In the genomic region with DNA sequence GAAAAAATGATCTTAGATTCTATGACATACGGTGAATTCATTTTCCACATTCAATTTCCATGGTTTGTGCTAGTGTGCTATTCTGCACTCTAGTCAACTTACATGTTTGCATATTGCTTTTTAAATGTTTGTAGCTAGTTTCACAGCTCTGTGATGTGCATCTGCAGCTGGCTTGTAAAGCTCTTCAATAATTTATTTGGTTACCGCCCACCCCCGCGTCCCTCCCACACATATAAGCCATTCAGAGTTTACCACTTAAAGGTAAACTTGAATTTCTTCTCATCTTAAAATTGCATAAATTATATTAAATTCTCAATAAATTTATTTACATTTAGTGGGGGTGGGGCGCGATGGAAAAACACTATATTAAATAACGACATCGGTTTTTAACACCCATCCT, we compare ENCODE assay signal across 8 cellular contexts. TPM values are rescaled to one million over a fixed set of nuclear protein-coding genes. Genes with fewer than 3 reads are reported as not detected.
DNase-seq lines count a peak whose midpoint lies in the region; ATAC-seq and TF ChIP-seq lines count a peak whose summit lies in the region.

No MANE protein-coding gene starts in this region.

- DNase-seq in dermis blood vessel endothelial cell (peak; percentile 26), naive B cell (peak; percentile 28), aorta (no peak), globus pallidus (ENCODE audit: low spot score) (no peak)

- H3K4me3 ChIP-seq in aorta (ENCODE audit: low read length in 2 of 2): peak overlapping the region; percentile 18 to 52

- no peaks in the 10 kb centered on the region for H3K9me3 Mint-ChIP-seq in naive B cell

- peak overlapping the region; percentile 85 to 94 (median 92) for H3K27ac Mint-ChIP-seq in naive B cell

- H3K27ac ChIP-seq in 22Rv1 (peak overlapping the region; percentile 57), aorta (ENCODE audit: low read depth in 1 of 2, low read length in 2 of 2) (no peak overlapping the region)

- H3K9me3 ChIP-seq in aorta (ENCODE audit: control insufficient read depth, low read length): no peaks in the 10 kb centered on the region

- no peak for TF ChIP-seq CTCF in 22Rv1 (IDR thresholded peaks at IDR 0.05)

- H3K27me3 ChIP-seq in aorta (ENCODE audit: control insufficient read depth in 1 of 2, insufficient read depth in 2 of 2, low read length in 1 of 2): no peaks in the 10 kb centered on the region

- ATAC-seq in GM18502 (IDR thresholded peaks at IDR 0.05; ENCODE audit: poor library complexity, unreplicated experiment) (peak; percentile 51), HG03108 (IDR thresholded peaks at IDR 0.05; ENCODE audit: unreplicated experiment) (peak; percentile 25), SK-N-SH treated with all-trans-retinoic acid at 6 μM for 48 hours (peak; percentile 72), naive B cell (ENCODE audit: low read depth in 2 of 2) (peak; percentile 66 to 71), aorta (ENCODE audit: low FRiP score) (no peak)

- H3K4me1 Mint-ChIP-seq in naive B cell: peaks cover 0 to 22% (median 4%) of the 10 kb centered on the region in 3 donors

- H3K36me3 ChIP-seq in aorta (ENCODE audit: control insufficient read depth in 1 of 2, insufficient read depth in 2 of 2, low read length in 1 of 2): no peaks in the 10 kb centered on the region

- no peaks in the 10 kb centered on the region for H3K4me1 ChIP-seq in aorta (ENCODE audit: control insufficient read depth in 1 of 2, insufficient read depth in 2 of 2, low read length in 2 of 2)

- intact Hi-C loops in aorta (cut with DNase I): loop anchor here in 1 of 2 donors (5.0 kb wide), 1 partner anchor 511 kb away; no protein-coding TSS in a partner anchor

- no peaks in the 10 kb centered on the region for H3K27me3 Mint-ChIP-seq in naive B cell

- WGBS in aorta, 2 donors: 1 to 15% methylated on average over 8 of the region's 8 CpGs

- H3K4me3 Mint-ChIP-seq in naive B cell: peak overlapping the region; percentile 86 to 97 (median 94)

- no peaks in the 10 kb centered on the region for H3K36me3 Mint-ChIP-seq in naive B cell

TF ChIP-seq in SK-N-SH treated with all-trans-retinoic acid at 6 μM for 48 hours, 23 proteins besides CTCF, POLR2A, EP300 and RAD21:
- TF ChIP-seq ZC3H10 (CRISPR knock-in tag; IDR thresholded peaks at IDR 0.05): no peak
- TF ChIP-seq, protein P1, sequence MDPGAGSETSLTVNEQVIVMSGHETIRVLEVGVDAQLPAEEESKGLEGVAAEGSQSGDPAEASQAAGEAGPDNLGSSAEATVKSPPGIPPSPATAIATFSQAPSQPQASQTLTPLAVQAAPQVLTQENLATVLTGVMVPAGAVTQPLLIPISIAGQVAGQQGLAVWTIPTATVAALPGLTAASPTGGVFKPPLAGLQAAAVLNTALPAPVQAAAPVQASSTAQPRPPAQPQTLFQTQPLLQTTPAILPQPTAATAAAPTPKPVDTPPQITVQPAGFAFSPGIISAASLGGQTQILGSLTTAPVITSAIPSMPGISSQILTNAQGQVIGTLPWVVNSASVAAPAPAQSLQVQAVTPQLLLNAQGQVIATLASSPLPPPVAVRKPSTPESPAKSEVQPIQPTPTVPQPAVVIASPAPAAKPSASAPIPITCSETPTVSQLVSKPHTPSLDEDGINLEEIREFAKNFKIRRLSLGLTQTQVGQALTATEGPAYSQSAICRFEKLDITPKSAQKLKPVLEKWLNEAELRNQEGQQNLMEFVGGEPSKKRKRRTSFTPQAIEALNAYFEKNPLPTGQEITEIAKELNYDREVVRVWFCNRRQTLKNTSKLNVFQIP (CRISPR knock-in tag; IDR thresholded peaks at IDR 0.05; ENCODE audit: borderline replicate concordance, low read depth): no peak
- no peak for TF ChIP-seq ZFP3 (CRISPR knock-in tag; IDR thresholded peaks at IDR 0.05)
- TF ChIP-seq ZNF70 (CRISPR knock-in tag; IDR thresholded peaks at IDR 0.05): no peak
- no peak for TF ChIP-seq RARB (CRISPR knock-in tag; IDR thresholded peaks at IDR 0.05)
- TF ChIP-seq, protein P2, sequence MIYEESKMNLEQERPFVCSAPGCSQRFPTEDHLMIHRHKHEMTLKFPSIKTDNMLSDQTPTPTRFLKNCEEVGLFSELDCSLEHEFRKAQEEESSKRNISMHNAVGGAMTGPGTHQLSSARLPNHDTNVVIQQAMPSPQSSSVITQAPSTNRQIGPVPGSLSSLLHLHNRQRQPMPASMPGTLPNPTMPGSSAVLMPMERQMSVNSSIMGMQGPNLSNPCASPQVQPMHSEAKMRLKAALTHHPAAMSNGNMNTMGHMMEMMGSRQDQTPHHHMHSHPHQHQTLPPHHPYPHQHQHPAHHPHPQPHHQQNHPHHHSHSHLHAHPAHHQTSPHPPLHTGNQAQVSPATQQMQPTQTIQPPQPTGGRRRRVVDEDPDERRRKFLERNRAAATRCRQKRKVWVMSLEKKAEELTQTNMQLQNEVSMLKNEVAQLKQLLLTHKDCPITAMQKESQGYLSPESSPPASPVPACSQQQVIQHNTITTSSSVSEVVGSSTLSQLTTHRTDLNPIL (CRISPR knock-in tag; IDR thresholded peaks at IDR 0.05; ENCODE audit: low read depth): no peak
- TF ChIP-seq, protein P3, sequence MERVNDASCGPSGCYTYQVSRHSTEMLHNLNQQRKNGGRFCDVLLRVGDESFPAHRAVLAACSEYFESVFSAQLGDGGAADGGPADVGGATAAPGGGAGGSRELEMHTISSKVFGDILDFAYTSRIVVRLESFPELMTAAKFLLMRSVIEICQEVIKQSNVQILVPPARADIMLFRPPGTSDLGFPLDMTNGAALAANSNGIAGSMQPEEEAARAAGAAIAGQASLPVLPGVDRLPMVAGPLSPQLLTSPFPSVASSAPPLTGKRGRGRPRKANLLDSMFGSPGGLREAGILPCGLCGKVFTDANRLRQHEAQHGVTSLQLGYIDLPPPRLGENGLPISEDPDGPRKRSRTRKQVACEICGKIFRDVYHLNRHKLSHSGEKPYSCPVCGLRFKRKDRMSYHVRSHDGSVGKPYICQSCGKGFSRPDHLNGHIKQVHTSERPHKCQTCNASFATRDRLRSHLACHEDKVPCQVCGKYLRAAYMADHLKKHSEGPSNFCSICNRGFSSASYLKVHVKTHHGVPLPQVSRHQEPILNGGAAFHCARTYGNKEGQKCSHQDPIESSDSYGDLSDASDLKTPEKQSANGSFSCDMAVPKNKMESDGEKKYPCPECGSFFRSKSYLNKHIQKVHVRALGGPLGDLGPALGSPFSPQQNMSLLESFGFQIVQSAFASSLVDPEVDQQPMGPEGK (CRISPR knock-in tag; IDR thresholded peaks at IDR 0.05; ENCODE audit: borderline replicate concordance): no peak
- TF ChIP-seq TCF4 (CRISPR knock-in tag; IDR thresholded peaks at IDR 0.05; ENCODE audit: borderline replicate concordance): no peak
- TF ChIP-seq ISL1 (CRISPR knock-in tag; IDR thresholded peaks at IDR 0.05): no peak
- no peak for TF ChIP-seq ESRRG (CRISPR knock-in tag; IDR thresholded peaks at IDR 0.05)
- no peak for TF ChIP-seq CSDC2 (CRISPR knock-in tag; IDR thresholded peaks at IDR 0.05)
- TF ChIP-seq PPARA (CRISPR knock-in tag; IDR thresholded peaks at IDR 0.05; ENCODE audit: borderline replicate concordance): no peak
- no peak for TF ChIP-seq GLIS3 (CRISPR knock-in tag; IDR thresholded peaks at IDR 0.05)
- no peak for TF ChIP-seq ZFP30 (CRISPR knock-in tag; IDR thresholded peaks at IDR 0.05)
- TF ChIP-seq OSR1 (CRISPR knock-in tag; IDR thresholded peaks at IDR 0.05): no peak

RNA-seq across cellular contexts. Expression of a gene that starts 0.3 kb away (rescaled TPM):
- total RNA-seq in dermis blood vessel endothelial cell (5.3 and 6.2 TPM in 2 replicates), aorta (10 to 100 TPM; 43.0 TPM)
- polyA plus RNA-seq in naive B cell (ENCODE audit: low read depth in 6 of 6) (10 to 100 TPM; 44.9 to 69.1 (median 54.8) TPM), aorta (10 to 100 TPM; 35.7 to 45.5 TPM)

Comparison
In these comparisons a context has a peak if more than half of its experiments do, and no peak if none do; other contexts are left out.
1. DNase-seq: peak in dermis blood vessel endothelial cell (single experiment) and naive B cell (single experiment); none in aorta (0 of 2) and globus pallidus (single experiment).